ENCODE assay signal across 3 cellular contexts in genomic region chr10:109992485-109992884, GRCh38.
TF ChIP-seq lines count a peak whose summit lies in the region.

No MANE protein-coding gene starts in this region.

TF ChIP-seq in SK-N-SH, 30 proteins besides CTCF, POLR2A, EP300 and RAD21 (continues in another document):
- TF ChIP-seq YY1 (IDR thresholded peaks at IDR 0.05; ENCODE audit: low read depth) (no peak), NFIC (IDR thresholded peaks at IDR 0.05; ENCODE audit: borderline replicate concordance) (no peak), RXRA (IDR thresholded peaks at IDR 0.05; ENCODE audit: borderline replicate concordance, low read depth) (no peak), CHD2 (IDR thresholded peaks at IDR 0.05; ENCODE audit: low read length, partially characterized antibody) (no peak), PBX3 (IDR thresholded peaks at IDR 0.05) (peak; percentile 56), ZBTB33 (IDR thresholded peaks at IDR 0.05; ENCODE audit: borderline replicate concordance, low read depth) (no peak), TEAD4 (IDR thresholded peaks at IDR 0.05; ENCODE audit: borderline replicate concordance, insufficient read depth) (no peak; the same call in 1 of the 2 replicates), JUND (IDR thresholded peaks at IDR 0.05) (peak; percentile 68), NRF1 (IDR thresholded peaks at IDR 0.05; ENCODE audit: low read depth, low read length) (no peak), EZH2phosphoT487 (IDR thresholded peaks at IDR 0.05; ENCODE audit: borderline replicate concordance, low read depth) (no peak), SIN3A (IDR thresholded peaks at IDR 0.05; ENCODE audit: borderline replicate concordance, low read depth, low read length) (no peak), TCF12 (IDR thresholded peaks at IDR 0.05) (peak; percentile 88), IRF3 (IDR thresholded peaks at IDR 0.05; ENCODE audit: low read depth, low read length) (no peak), RFX5 (IDR thresholded peaks at IDR 0.05; ENCODE audit: low read length) (no peak), GABPA (IDR thresholded peaks at IDR 0.05; ENCODE audit: low read depth) (no peak), USF1 (IDR thresholded peaks at IDR 0.05; ENCODE audit: borderline replicate concordance, low read depth) (no peak), MAX (IDR thresholded peaks at IDR 0.05; ENCODE audit: low read depth) (peak; percentile 59; the same call in 1 of the 2 replicates)

TF ChIP-seq in endothelial cell of umbilical vein, 7 proteins besides CTCF, POLR2A, EP300 and RAD21:
- TF ChIP-seq MYC (IDR thresholded peaks at IDR 0.05; ENCODE audit: low read depth, low read length) (no peak), POLR2AphosphoS5 (IDR thresholded peaks at IDR 0.05; ENCODE audit: insufficient read depth, low read depth, low read length) (no peak), GATA2 (IDR thresholded peaks at IDR 0.05; ENCODE audit: insufficient read depth, insufficient read length, low read depth, low read length) (no peak)

TF ChIP-seq in GM12891, 5 proteins besides CTCF, POLR2A, EP300 and RAD21:
- TF ChIP-seq SPI1 (IDR thresholded peaks at IDR 0.05; ENCODE audit: low read depth, low read length), result no peak
- no peak for TF ChIP-seq TAF1 (IDR thresholded peaks at IDR 0.05; ENCODE audit: low read depth, low read length)
- no peak for TF ChIP-seq POLR2AphosphoS5 (IDR thresholded peaks at IDR 0.05; ENCODE audit: low read depth, low read length)
- TF ChIP-seq PAX5 (IDR thresholded peaks at IDR 0.05; ENCODE audit: insufficient read depth, low read length, severe bottlenecking), result no peak
- TF ChIP-seq POU2F2 (IDR thresholded peaks at IDR 0.05; ENCODE audit: low read depth, low read length), result no peak
TF ChIP-seq in GM12891: peak in this region for 0.
